Comparison of ENCODE assay signal across 20 cellular contexts in the genomic region with DNA sequence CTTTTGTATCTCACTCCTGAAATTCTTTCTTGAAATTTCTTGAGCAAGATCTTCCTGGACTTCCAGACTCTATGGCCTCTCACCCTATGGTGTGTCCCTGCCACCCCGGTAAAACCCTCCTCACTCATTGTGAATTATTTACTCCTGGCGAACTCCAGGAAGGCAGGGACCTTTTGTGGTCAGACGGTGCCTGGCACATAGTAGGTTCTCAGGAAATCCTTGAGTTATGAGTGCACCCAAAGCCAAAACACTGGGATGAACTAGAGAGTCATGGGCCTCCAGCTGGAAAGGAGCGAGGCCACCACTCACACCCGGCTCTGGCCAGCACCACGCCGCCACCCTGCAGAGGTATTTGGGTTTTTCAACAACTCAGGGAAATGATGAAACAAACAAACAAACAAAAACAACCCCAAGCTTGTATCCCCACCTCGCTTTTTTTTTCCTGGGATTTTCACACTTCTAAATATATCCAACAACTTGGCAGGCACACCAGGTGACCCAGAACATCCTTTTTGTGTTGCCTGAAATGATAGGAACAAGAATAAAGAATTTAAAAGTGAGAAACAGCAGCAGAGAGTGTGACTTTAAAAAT. TPM values are rescaled to one million over a fixed set of nuclear protein-coding genes. Genes with fewer than 3 reads are reported as not detected.
"Had no signal": no experiment of that assay in that cellular context is flagged by ENCODE, and none has a peak within 500 bp of the region (broad histone marks: within the 10 kb centered on the region; RNA-seq: fewer than 3 reads in every experiment).

No MANE protein-coding gene starts in this region.

- DNase-seq: activated CD4-positive, alpha-beta T cell treated with anti-CD3 and anti-CD28 coated beads for 1 hour; activated CD4-positive, alpha-beta T cell treated with anti-CD3 and anti-CD28 coated beads, Interleukin-2, amount 50 U/mL, for 4 hours; activated naive CD4-positive, alpha-beta T cell treated with Interleukin-2 at 50 U/mL for 16 hours; activated T-cell treated with anti-CD3 and anti-CD28 coated beads, Interleukin-2, amount 50 U/mL, for 48 hours; amygdala; effector CD4-positive, alpha-beta T cell; erythroblast; foreskin fibroblast; hypothalamus; left ventricle myocardium superior; spleen; stimulated activated CD4-positive, alpha-beta T cell treated with anti-CD3 and anti-CD28 coated beads, Interleukin-4, amount 100 ng/mL, for 1 hour; stimulated activated naive CD4-positive, alpha-beta T cell; T-cell; thyroid gland; upper lobe of right lung had no signal

- H3K4me1 Mint-ChIP-seq: nephron had no signal

- H3K4me1 ChIP-seq: spleen, thyroid gland, upper lobe of right lung had no signal

- H3K27ac ChIP-seq: pancreas, spleen, thyroid gland, upper lobe of right lung had no signal

- H3K27me3 ChIP-seq: pancreas, spleen, thyroid gland, upper lobe of right lung had no signal

- H3K27ac Mint-ChIP-seq: nephron, T-cell had no signal

- H3K36me3 Mint-ChIP-seq: T-cell had no signal

- H3K4me3 ChIP-seq: pancreas, spleen, thyroid gland, upper lobe of right lung had no signal

- H3K4me3 Mint-ChIP-seq: nephron, T-cell had no signal

- ATAC-seq: left ventricle myocardium superior, pancreas, T-cell, upper lobe of right lung had no signal

- H3K9me3 Mint-ChIP-seq: nephron, T-cell had no signal

- H3K9me3 ChIP-seq: pancreas, spleen, thyroid gland, upper lobe of right lung had no signal

- H3K36me3 ChIP-seq: pancreas, spleen, thyroid gland, upper lobe of right lung had no signal

RNA-seq across cellular contexts. Expression of gene HPN, which starts 11.2 kb away (rescaled TPM):
- total RNA-seq: myocyte had no signal
- polyA plus RNA-seq: fibroblast of lung had no signal
